In genomic region chr9:130040901-130041647, GRCh38 we compare ENCODE assay signal across 8 cellular contexts. TPM values are rescaled to one million over a fixed set of nuclear protein-coding genes. Genes with fewer than 3 reads are reported as not detected.
DNase-seq lines count a peak whose midpoint lies in the region; ATAC-seq, FAIRE-seq and TF ChIP-seq lines count a peak whose summit lies in the region.

No MANE protein-coding gene starts in this region.

- H3K27me3 ChIP-seq in DND-41 (ENCODE audit: insufficient read depth, low read length, poor library complexity) (no peaks in the 10 kb centered on the region), Panc1 (ENCODE audit: control insufficient read depth, insufficient read depth, low read length) (no peaks in the 10 kb centered on the region), endothelial cell of umbilical vein (ENCODE audit: control insufficient read depth in 2 of 2, insufficient read depth in 2 of 2, low read length in 2 of 2) (no peaks in the 10 kb centered on the region)

- POLR2A ChIA-PET in Panc1 (lab: Charles Lee) = interaction anchor here (0.6 to 0.7 kb wide), 2 partner anchors 210 to 237 kb away, joined by 3 to 4 read pairs; no protein-coding TSS in a partner anchor
- POLR2A ChIA-PET in endothelial cell of umbilical vein (lab: Charles Lee) = no interaction called here

- H3K4me1 ChIP-seq in DND-41 (ENCODE audit: insufficient read depth, low read length) (peaks cover 71% of the 10 kb centered on the region), Panc1 (ENCODE audit: control insufficient read depth, insufficient read depth, low read length) (peaks cover 30% of the 10 kb centered on the region), endothelial cell of umbilical vein (ENCODE audit: control insufficient read depth, extremely low read depth, insufficient read depth, low read length) (peaks cover 36% of the 10 kb centered on the region)

- H3K9ac ChIP-seq in DND-41 (ENCODE audit: low read depth, low read length) (peak overlapping the region; percentile 98), endothelial cell of umbilical vein (replicated peaks; ENCODE audit: extremely low read depth, insufficient read depth, low read length) (no peak overlapping the region)

- H3K27ac Mint-ChIP-seq in progenitor cell of endocrine pancreas = peak overlapping the region; percentile 26

- ATAC-seq in DND-41 (ENCODE audit: insufficient read depth, low read depth) = no peak
- no peak for ATAC-seq in Panc1

- peak overlapping the region; percentile 92 to 95 for H3K4me3 ChIP-seq in DND-41 (ENCODE audit: low read depth in 1 of 2, low read length in 2 of 2)
- H3K4me3 ChIP-seq in Panc1 (ENCODE audit: low read depth in 2 of 2, low read length in 2 of 2) = peak overlapping the region; percentile 73 to 82
- H3K4me3 ChIP-seq in endothelial cell of umbilical vein (replicated peaks in 1 of 3; ENCODE audit: insufficient read depth in 1 of 3, low read depth in 1 of 3, low read length in 3 of 3) = peak overlapping the region in 2 of 3 experiments; percentile 68 to 81

- no peaks in the 10 kb centered on the region for H3K9me1 ChIP-seq in endothelial cell of umbilical vein (replicated peaks; ENCODE audit: control insufficient read depth, extremely low read depth, insufficient read depth, low read length)

- in situ Hi-C loops in Panc1 (cut with HindIII; ENCODE audit: low pct_unique_long_range_greater_than_20kb, low sequenced_read_pairs) = no loop called here

- H3K36me3 ChIP-seq in DND-41 (ENCODE audit: insufficient read depth, low read length) = peaks cover 22% of the 10 kb centered on the region
- H3K36me3 ChIP-seq in Panc1 (ENCODE audit: control insufficient read depth, insufficient read depth, low read length) = peaks cover 3% of the 10 kb centered on the region; the same call in 1 of the 2 replicates
- H3K36me3 ChIP-seq in endothelial cell of umbilical vein (ENCODE audit: control insufficient read depth in 2 of 2, extremely low read depth in 1 of 2, insufficient read depth in 2 of 2, low read length in 2 of 2) = no peaks in the 10 kb centered on the region

- H3K9me3 ChIP-seq in DND-41 (ENCODE audit: insufficient read depth, low read length, severe bottlenecking) (no peaks in the 10 kb centered on the region), Panc1 (ENCODE audit: control insufficient read depth, insufficient read depth, low read depth, low read length) (no peaks in the 10 kb centered on the region), endothelial cell of umbilical vein (replicated peaks; ENCODE audit: control insufficient read depth, insufficient read depth, low read length) (no peaks in the 10 kb centered on the region)

- no peak for TF ChIP-seq POLR2A in endothelial cell of umbilical vein (IDR thresholded peaks at IDR 0.05; ENCODE audit: low read depth, low read length)

- BruUV-seq in Panc1 (replicated peaks; lab: Mats Ljungman, UMichigan) (no TSS peak), endothelial cell of umbilical vein (replicated peaks; lab: Mats Ljungman, UMichigan) (TSS peak; percentile 21)

- intact Hi-C loops in Panc1 (cut with micrococcal nuclease; ENCODE audit: unreplicated experiment) (no loop called here), endothelial cell of umbilical vein (cut with micrococcal nuclease) (loop anchor here (5.0 kb wide), 1 partner anchor 56 kb away; no protein-coding TSS in a partner anchor), posterior vena cava (cut with DNase I) (no loop called here)

- peaks cover 23% of the 10 kb centered on the region for H3K4me1 Mint-ChIP-seq in progenitor cell of endocrine pancreas (ENCODE audit: low read depth)

- FAIRE-seq in endothelial cell of umbilical vein (lab: Jason Lieb, UNC) = no peak

- CTCF ChIA-PET in Panc1 (lab: Charles Lee) = interaction anchor here (0.7 kb wide), 2 partner anchors 17 to 30 kb away, joined by 3 to 4 read pairs; no protein-coding TSS in a partner anchor
- CTCF ChIA-PET in endothelial cell of umbilical vein (lab: Charles Lee) = interaction anchor here (1.1 to 1.4 kb wide), 3 partner anchors 10 to 156 kb away, joined by 3 to 4 read pairs (median 3); no protein-coding TSS in a partner anchor

- H3K4me3 Mint-ChIP-seq in progenitor cell of endocrine pancreas (ENCODE audit: low read depth) = peak overlapping the region; percentile 93

- H2AFZ ChIP-seq in DND-41 (ENCODE audit: low read depth, low read length) (no peak overlapping the region), endothelial cell of umbilical vein (ENCODE audit: low read depth, low read length) (no peak overlapping the region)

- dilution Hi-C loops in endothelial cell of umbilical vein (cut with MboI; ENCODE audit: extremely low pct_ligation_motif_present, low sequenced_read_pairs) = no loop called here

- DNase-seq in DND-41 (peak; percentile 50), Panc1 (ENCODE audit: low read depth, low spot score) (no peak), endothelial cell of umbilical vein (ENCODE audit: low read depth, low spot score) (no peak), progenitor cell of endocrine pancreas (ENCODE audit: low spot score, unreplicated experiment) (no peak), GDM1 (lab: John Stamatoyannopoulos, UW) (no peak), amniotic stem cell (lab: John Stamatoyannopoulos, UW) (no peak), posterior vena cava (ENCODE audit: low spot score) (no peak)
- DNase-seq in NK-92 treated with Interleukin-12 subunit alpha and Interleukin-12 subunit beta, amount 100 ng/mL, for 24 hours (lab: John Stamatoyannopoulos, UW) = no peak

- peak overlapping the region; percentile 81 for H3K4me2 ChIP-seq in DND-41 (ENCODE audit: insufficient read depth, low read length)
- peak overlapping the region; percentile 84 for H3K4me2 ChIP-seq in endothelial cell of umbilical vein (ENCODE audit: insufficient read depth, low read length)

- TF ChIP-seq CTCF in DND-41 (IDR thresholded peaks at IDR 0.05; ENCODE audit: borderline replicate concordance, extremely low read depth, low read length, poor library complexity, severe bottlenecking) (no peak), Panc1 (IDR thresholded peaks at IDR 0.05) (no peak), endothelial cell of umbilical vein (IDR thresholded peaks at IDR 0.05; ENCODE audit: extremely low read depth in 1 of 2, insufficient read depth in 1 of 2, low read depth in 1 of 2, low read length in 2 of 2) (no peak), progenitor cell of endocrine pancreas (IDR thresholded peaks at IDR 0.05; ENCODE audit: unreplicated experiment) (no peak)

- H3K79me2 ChIP-seq in DND-41 (ENCODE audit: insufficient read depth, low read length) (peaks cover 90% of the 10 kb centered on the region), endothelial cell of umbilical vein (ENCODE audit: control insufficient read depth, insufficient read depth, low read length) (peaks cover 16% of the 10 kb centered on the region)

- H3K9me3 Mint-ChIP-seq in progenitor cell of endocrine pancreas (ENCODE audit: low read depth) = no peaks in the 10 kb centered on the region

- H3K27me3 Mint-ChIP-seq in progenitor cell of endocrine pancreas = no peaks in the 10 kb centered on the region

- H4K20me1 ChIP-seq in DND-41 (ENCODE audit: insufficient read depth, low read length) (peaks cover 59% of the 10 kb centered on the region), endothelial cell of umbilical vein (replicated peaks; ENCODE audit: control insufficient read depth, extremely low read depth, insufficient read depth, low read length) (peaks cover 3% of the 10 kb centered on the region)

- H3K27ac ChIP-seq in DND-41 (ENCODE audit: low read length) = peak overlapping the region; percentile 97
- peak overlapping the region; percentile 79 for H3K27ac ChIP-seq in Panc1 (ENCODE audit: low read length)
- H3K27ac ChIP-seq in endothelial cell of umbilical vein (ENCODE audit: insufficient read depth, low read depth, low read length) = no peak overlapping the region

- peaks cover 1% of the 10 kb centered on the region for H3K36me3 Mint-ChIP-seq in progenitor cell of endocrine pancreas (ENCODE audit: insufficient read depth)

TF ChIP-seq in endothelial cell of umbilical vein, 7 proteins besides CTCF, POLR2A, EP300 and RAD21 (continues in another document):
- TF ChIP-seq MYC (IDR thresholded peaks at IDR 0.05; ENCODE audit: low read depth, low read length) (no peak), POLR2AphosphoS5 (IDR thresholded peaks at IDR 0.05; ENCODE audit: insufficient read depth, low read depth, low read length) (no peak), GATA2 (IDR thresholded peaks at IDR 0.05; ENCODE audit: insufficient read depth, insufficient read length, low read depth, low read length) (no peak), FOS (IDR thresholded peaks at IDR 0.05; ENCODE audit: borderline replicate concordance, insufficient read depth, low read length) (no peak)
- TF ChIP-seq, protein P1, sequence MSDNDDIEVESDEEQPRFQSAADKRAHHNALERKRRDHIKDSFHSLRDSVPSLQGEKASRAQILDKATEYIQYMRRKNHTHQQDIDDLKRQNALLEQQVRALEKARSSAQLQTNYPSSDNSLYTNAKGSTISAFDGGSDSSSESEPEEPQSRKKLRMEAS (IDR thresholded peaks at IDR 0.05; ENCODE audit: insufficient read depth, insufficient read length) = no peak

RNA-seq across cellular contexts. Expression of gene FNBP1, which starts 1.9 kb away (rescaled TPM):
- total RNA-seq in Panc1 (2021; ENCODE audit: unreplicated experiment) (53.6 TPM), endothelial cell of umbilical vein (36.2 and 43.9 TPM in 2 replicates), progenitor cell of endocrine pancreas (38.9 and 44.1 TPM in 2 replicates), posterior vena cava (100 to 1,000 TPM; 116 to 165 TPM)
- 21.0 TPM for polyA plus RNA-seq in Panc1 (2012; ENCODE audit: insufficient read length)
- polyA plus RNA-seq in endothelial cell of umbilical vein = 7.7 and 10.9 TPM in 2 replicates
- 12.9 and 13.1 TPM in 2 replicates for polyA plus RNA-seq in endothelial cell of umbilical vein (2011; cell fraction: cytosol; rRNA removed)
- 17.9 and 18.7 TPM in 2 replicates for polyA plus RNA-seq in endothelial cell of umbilical vein (2011; cell fraction: nucleus; rRNA removed)
- polyA plus RNA-seq in endothelial cell of umbilical vein (2012) = 14.3 and 20.1 TPM in 2 replicates
- 17.1 and 19.3 TPM in 2 replicates for polyA minus RNA-seq in endothelial cell of umbilical vein
- polyA minus RNA-seq in endothelial cell of umbilical vein (2011; cell fraction: cytosol; rRNA and poly(A)+ RNA removed) = 16.2 TPM
- 28.4 and 34.7 TPM in 2 replicates for polyA minus RNA-seq in endothelial cell of umbilical vein (2011; cell fraction: nucleus; rRNA and poly(A)+ RNA removed)

RNA-seq across cellular contexts. Expression of gene GPR107, which starts 12.6 kb away (rescaled TPM):
- total RNA-seq in Panc1 (2021; ENCODE audit: unreplicated experiment) (43.0 TPM), endothelial cell of umbilical vein (38.9 and 41.5 TPM in 2 replicates), progenitor cell of endocrine pancreas (46.7 and 48.7 TPM in 2 replicates), posterior vena cava (10 to 100 TPM; 38.3 to 38.9 TPM)
- polyA plus RNA-seq in Panc1 (2012; ENCODE audit: insufficient read length) = 27.5 TPM
- 25.9 and 27.2 TPM in 2 replicates for polyA plus RNA-seq in endothelial cell of umbilical vein
- polyA plus RNA-seq in endothelial cell of umbilical vein (2011; cell fraction: cytosol; rRNA removed) = 23.8 and 25.4 TPM in 2 replicates
- polyA plus RNA-seq in endothelial cell of umbilical vein (2011; cell fraction: nucleus; rRNA removed) = 38.0 and 38.7 TPM in 2 replicates
- polyA plus RNA-seq in endothelial cell of umbilical vein (2012) = 35.1 and 36.8 TPM in 2 replicates
- 47.9 and 53.6 TPM in 2 replicates for polyA minus RNA-seq in endothelial cell of umbilical vein
- polyA minus RNA-seq in endothelial cell of umbilical vein (2011; cell fraction: cytosol; rRNA and poly(A)+ RNA removed) = 22.6 TPM
- 40.5 and 45.3 TPM in 2 replicates for polyA minus RNA-seq in endothelial cell of umbilical vein (2011; cell fraction: nucleus; rRNA and poly(A)+ RNA removed)
